25 cellular contexts compared by ENCODE assay signal in the genomic region with DNA sequence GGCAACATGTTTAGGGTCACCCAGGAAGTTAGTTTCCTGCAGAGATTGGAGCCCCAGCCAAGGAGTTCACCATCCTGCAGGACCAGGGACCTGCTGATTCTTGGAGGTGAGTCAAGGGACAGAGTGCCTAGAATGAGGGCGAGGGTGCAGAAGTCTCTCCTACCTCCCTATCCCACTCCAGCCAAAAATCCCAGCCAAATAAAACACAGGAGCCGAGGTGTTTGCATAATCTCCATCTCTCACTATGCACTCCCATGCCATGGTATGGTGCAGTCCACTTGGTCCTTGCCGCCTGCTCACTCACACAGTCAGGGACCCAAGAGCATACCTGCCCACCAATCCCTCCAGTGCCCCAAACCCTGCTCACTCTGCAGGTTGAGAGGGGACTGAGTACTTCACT.
"Had no signal": no experiment of that assay in that cellular context is flagged by ENCODE, and none has a peak within 500 bp of the region (broad histone marks: within the 10 kb centered on the region; RNA-seq: fewer than 3 reads in every experiment).

No MANE protein-coding gene starts in this region.

- DNase-seq: effector CD4-positive, alpha-beta T cell; foreskin fibroblast; gastrocnemius medialis; head of caudate nucleus; mesenchymal stem cell; mucosa of descending colon; naive B cell; nucleus accumbens; psoas muscle; stimulated activated CD4-positive, alpha-beta T cell treated with anti-CD3 and anti-CD28 coated beads, Interleukin-15, amount 100 ng/mL, for 24 hours; stimulated activated CD4-positive, alpha-beta T cell treated with anti-CD3 and anti-CD28 coated beads, Interleukin-2, amount 100 ng/mL, for 48 hours; stimulated activated naive B cell treated with anti-CD40 and anti-IgM and Interleukin-4, amounts not matched to agents 10 μg/mL and 1 μg/mL and 100 μg/mL, for 72 hours; transverse colon had no signal

- ATAC-seq: esophagus mucosa; gastrocnemius medialis; mucosa of descending colon; natural killer cell treated with Interleukin-12 subunit alpha and Interleukin-12 subunit beta and Interleukin-15 and Interleukin-18, amount 100 ng/mL, for 72 hours; psoas muscle; right cardiac atrium; stimulated activated naive B cell treated with anti-CD40 and anti-IgM and Interleukin-4, amounts not matched to agents 10 μg/mL and 1 μg/mL and 100 μg/mL, for 72 hours had no signal

- H3K36me3 Mint-ChIP-seq: mesothelial cell of epicardium; natural killer cell treated with Interleukin-12 subunit alpha and Interleukin-12 subunit beta and Interleukin-15 and Interleukin-18, amount 100 ng/mL, for 72 hours; stimulated activated naive B cell treated with anti-CD40 and anti-IgM and Interleukin-4, amounts not matched to agents 10 μg/mL and 1 μg/mL and 100 μg/mL, for 72 hours had no signal

- H3K4me3 Mint-ChIP-seq: mesothelial cell of epicardium; naive B cell; natural killer cell treated with Interleukin-12 subunit alpha and Interleukin-12 subunit beta and Interleukin-15 and Interleukin-18, amount 100 ng/mL, for 72 hours; stimulated activated naive B cell treated with anti-CD40 and anti-IgM and Interleukin-4, amounts not matched to agents 10 μg/mL and 1 μg/mL and 100 μg/mL, for 72 hours; stimulated activated naive CD8-positive, alpha-beta T cell treated with anti-CD3 and anti-CD28 coated beads, Interleukin-15, Interleukin-2, amounts not matched to agents 100 ng/mL and 50 ng/mL, for 24 hours had no signal

- H3K27me3 ChIP-seq: gastrocnemius medialis, transverse colon, vagina had no signal

- FAIRE-seq: colon, keratinocyte had no signal

- H3K9me3 ChIP-seq: gastrocnemius medialis, mucosa of descending colon, psoas muscle, thoracic aorta, transverse colon, vagina had no signal

- H3K9me3 Mint-ChIP-seq: mesothelial cell of epicardium; natural killer cell treated with Interleukin-12 subunit alpha and Interleukin-12 subunit beta and Interleukin-15 and Interleukin-18, amount 100 ng/mL, for 72 hours; stimulated activated naive CD8-positive, alpha-beta T cell treated with anti-CD3 and anti-CD28 coated beads, Interleukin-15, Interleukin-2, amounts not matched to agents 100 ng/mL and 50 ng/mL, for 24 hours had no signal

- H3K36me3 ChIP-seq: gastrocnemius medialis, thoracic aorta, transverse colon, vagina had no signal

- H3K27ac Mint-ChIP-seq: mesothelial cell of epicardium; naive B cell; natural killer cell treated with Interleukin-12 subunit alpha and Interleukin-12 subunit beta and Interleukin-15 and Interleukin-18, amount 100 ng/mL, for 72 hours; stimulated activated naive B cell treated with anti-CD40 and anti-IgM and Interleukin-4, amounts not matched to agents 10 μg/mL and 1 μg/mL and 100 μg/mL, for 72 hours; stimulated activated naive CD8-positive, alpha-beta T cell treated with anti-CD3 and anti-CD28 coated beads, Interleukin-15, Interleukin-2, amounts not matched to agents 100 ng/mL and 50 ng/mL, for 24 hours had no signal

- H3K4me3 ChIP-seq: dorsolateral prefrontal cortex, gastrocnemius medialis, mucosa of descending colon, psoas muscle, skin epidermis, thoracic aorta, transverse colon, vagina had no signal

- H3K27ac ChIP-seq: dorsolateral prefrontal cortex, epithelial cell of prostate, gastrocnemius medialis, psoas muscle, skin epidermis, thoracic aorta, transverse colon, vagina had no signal
